Comparison of ENCODE assay signal across 1 cellular context in genomic region chr4:70687821-70688794, GRCh38.
TF ChIP-seq lines count a peak whose summit lies in the region.

A gene with protein sequence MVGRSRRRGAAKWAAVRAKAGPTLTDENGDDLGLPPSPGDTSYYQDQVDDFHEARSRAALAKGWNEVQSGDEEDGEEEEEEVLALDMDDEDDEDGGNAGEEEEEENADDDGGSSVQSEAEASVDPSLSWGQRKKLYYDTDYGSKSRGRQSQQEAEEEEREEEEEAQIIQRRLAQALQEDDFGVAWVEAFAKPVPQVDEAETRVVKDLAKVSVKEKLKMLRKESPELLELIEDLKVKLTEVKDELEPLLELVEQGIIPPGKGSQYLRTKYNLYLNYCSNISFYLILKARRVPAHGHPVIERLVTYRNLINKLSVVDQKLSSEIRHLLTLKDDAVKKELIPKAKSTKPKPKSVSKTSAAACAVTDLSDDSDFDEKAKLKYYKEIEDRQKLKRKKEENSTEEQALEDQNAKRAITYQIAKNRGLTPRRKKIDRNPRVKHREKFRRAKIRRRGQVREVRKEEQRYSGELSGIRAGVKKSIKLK (plus strand): TSS chr4:70688532. CDS start chr4:70688678, 146 bp downstream.

TF ChIP-seq in HepG2, 621 proteins besides CTCF, POLR2A, EP300 and RAD21 (continued from another document):
- TF ChIP-seq ZNF503 (CRISPR knock-in tag; IDR thresholded peaks at IDR 0.05) (peak; percentile 73; the same call in 1 of the 2 replicates), NFE2L1 (CRISPR knock-in tag; IDR thresholded peaks at IDR 0.05; ENCODE audit: borderline replicate concordance) (no peak), ZNF552 (CRISPR knock-in tag; IDR thresholded peaks at IDR 0.05; ENCODE audit: borderline replicate concordance) (peak; percentile 70), SMYD3 (CRISPR knock-in tag; IDR thresholded peaks at IDR 0.05) (no peak; the same call in 1 of the 2 replicates), DMTF1 (CRISPR knock-in tag; IDR thresholded peaks at IDR 0.05) (no peak), SNRNP70 (IDR thresholded peaks at IDR 0.05; ENCODE audit: low read depth, low read length) (no peak), DPF2 (CRISPR knock-in tag; IDR thresholded peaks at IDR 0.05; ENCODE audit: borderline replicate concordance, low read depth) (peak; percentile 2; the same call in 1 of the 2 replicates), ZBTB3 (CRISPR knock-in tag; IDR thresholded peaks at IDR 0.05; ENCODE audit: borderline replicate concordance, low read depth) (peak; percentile 61; the same call in 1 of the 2 replicates)
- TF ChIP-seq, protein P1, sequence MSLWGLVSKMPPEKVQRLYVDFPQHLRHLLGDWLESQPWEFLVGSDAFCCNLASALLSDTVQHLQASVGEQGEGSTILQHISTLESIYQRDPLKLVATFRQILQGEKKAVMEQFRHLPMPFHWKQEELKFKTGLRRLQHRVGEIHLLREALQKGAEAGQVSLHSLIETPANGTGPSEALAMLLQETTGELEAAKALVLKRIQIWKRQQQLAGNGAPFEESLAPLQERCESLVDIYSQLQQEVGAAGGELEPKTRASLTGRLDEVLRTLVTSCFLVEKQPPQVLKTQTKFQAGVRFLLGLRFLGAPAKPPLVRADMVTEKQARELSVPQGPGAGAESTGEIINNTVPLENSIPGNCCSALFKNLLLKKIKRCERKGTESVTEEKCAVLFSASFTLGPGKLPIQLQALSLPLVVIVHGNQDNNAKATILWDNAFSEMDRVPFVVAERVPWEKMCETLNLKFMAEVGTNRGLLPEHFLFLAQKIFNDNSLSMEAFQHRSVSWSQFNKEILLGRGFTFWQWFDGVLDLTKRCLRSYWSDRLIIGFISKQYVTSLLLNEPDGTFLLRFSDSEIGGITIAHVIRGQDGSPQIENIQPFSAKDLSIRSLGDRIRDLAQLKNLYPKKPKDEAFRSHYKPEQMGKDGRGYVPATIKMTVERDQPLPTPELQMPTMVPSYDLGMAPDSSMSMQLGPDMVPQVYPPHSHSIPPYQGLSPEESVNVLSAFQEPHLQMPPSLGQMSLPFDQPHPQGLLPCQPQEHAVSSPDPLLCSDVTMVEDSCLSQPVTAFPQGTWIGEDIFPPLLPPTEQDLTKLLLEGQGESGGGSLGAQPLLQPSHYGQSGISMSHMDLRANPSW (CRISPR knock-in tag; IDR thresholded peaks at IDR 0.05; ENCODE audit: borderline replicate concordance), result peak; percentile 80
